In the genomic region with DNA sequence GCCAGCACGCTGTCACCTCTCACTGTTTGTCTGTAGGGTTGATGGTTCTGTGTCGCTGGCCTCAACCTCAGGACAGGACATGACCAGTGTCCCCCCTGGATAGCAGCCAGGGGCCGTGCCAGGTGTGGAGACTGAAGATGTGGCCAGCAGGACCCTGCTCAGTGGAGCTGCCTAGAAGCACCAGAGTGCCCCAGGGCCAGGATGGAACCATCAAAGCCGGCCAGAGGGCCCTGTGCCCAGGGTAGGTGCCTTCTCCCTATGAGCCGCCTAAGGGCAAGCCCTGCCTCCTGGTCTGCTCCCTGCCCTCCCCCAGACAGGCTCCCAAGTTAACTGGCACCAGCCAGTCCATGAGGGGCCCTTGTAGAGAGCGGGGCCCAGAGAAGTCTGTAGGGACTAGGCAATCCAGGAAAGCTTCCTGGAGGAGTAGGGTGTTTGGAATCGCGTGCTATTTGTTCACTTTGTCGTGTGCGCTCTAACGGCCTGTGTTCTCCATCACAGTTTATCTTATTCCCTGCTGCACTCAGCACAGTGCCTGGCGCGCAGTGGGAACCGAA, we compare ENCODE assay signal across 9 cellular contexts. TPM values are rescaled to one million over a fixed set of nuclear protein-coding genes. Genes with fewer than 3 reads are reported as not detected.
A peak's percentile ranks its signal among the peaks of the same experiment; 100 is the strongest.
DNase-seq lines count a peak whose midpoint lies in the region; ATAC-seq and TF ChIP-seq lines count a peak whose summit lies in the region.
"Had no signal": no experiment of that assay in that cellular context is flagged by ENCODE, and none has a peak within 500 bp of the region (broad histone marks: within the 10 kb centered on the region; RNA-seq: fewer than 3 reads in every experiment).

No MANE protein-coding gene starts in this region.

- H3K4me3 ChIP-seq in fibroblast of mammary gland (ENCODE audit: control insufficient read depth, low read depth, low read length) (peak overlapping the region; percentile 27), retinal pigment epithelial cell (ENCODE audit: low read length) (peak overlapping the region; percentile 21)

- ATAC-seq in GM18907 (IDR thresholded peaks at IDR 0.05; ENCODE audit: unreplicated experiment) = peak; percentile 1

- TF ChIP-seq CTCF in RWPE1 (conservative IDR thresholded peaks at IDR 0.05; ENCODE audit: low read depth) = no peak
- no peak for TF ChIP-seq CTCF in fibroblast of mammary gland (conservative IDR thresholded peaks at IDR 0.05; ENCODE audit: control insufficient read depth, insufficient read depth, low read depth, low read length)
- no peak for TF ChIP-seq CTCF in retinal pigment epithelial cell (conservative IDR thresholded peaks at IDR 0.05; ENCODE audit: low read depth, low read length)

- no peak for DNase-seq in RWPE1 (ENCODE audit: low spot score)
- no peak for DNase-seq in fibroblast of mammary gland (ENCODE audit: low read depth)
- DNase-seq in retinal pigment epithelial cell (ENCODE audit: low read depth) = no peak
- no peak for DNase-seq in SW480 (ENCODE audit: low spot score)
- DNase-seq in HT-29 (ENCODE audit: low spot score) = no peak
- DNase-seq in cerebellum (ENCODE audit: low spot score) = no peak
- DNase-seq in DMS153 (lab: John Stamatoyannopoulos, UW) = no peak

- POLR2A ChIA-PET in RWPE1 (lab: Yijun Ruan, JAX; ENCODE audit: low non-redundant PET) = no interaction called here

- peak overlapping the region; percentile 94 for H3K27ac ChIP-seq in RWPE1

- CTCF ChIA-PET in RWPE1 (lab: Yijun Ruan, JAX) = no interaction called here

RNA-seq across cellular contexts. Expression of a gene that starts 0.5 kb away (rescaled TPM):
- 415 and 426 TPM in 2 replicates for total RNA-seq in HT-29 (2014; rRNA removed; shearing (Covaris generic))
- 72.9 TPM for total RNA-seq in cerebellum

RNA-seq across cellular contexts. Expression of a gene that starts 4.3 kb away (rescaled TPM):
- total RNA-seq in HT-29 (2014; rRNA removed; shearing (Covaris generic)) = not detected in 2 replicates
- 0.09 TPM for total RNA-seq in cerebellum

RNA-seq across cellular contexts. Expression of a gene that starts 5.8 kb away (rescaled TPM):
- 4,154 and 4,232 TPM in 2 replicates for total RNA-seq in HT-29 (2014; rRNA removed; shearing (Covaris generic))
- 794 TPM for total RNA-seq in cerebellum

RNA-seq across cellular contexts. Expression of a gene that starts 7.9 kb away (rescaled TPM):
- not detected in 2 replicates for total RNA-seq in HT-29 (2014; rRNA removed; shearing (Covaris generic))
- total RNA-seq in cerebellum = not detected
- total RNA-seq: urinary bladder had no signal

RNA-seq across cellular contexts. Expression of a gene that starts 13.1 kb away (rescaled TPM):
- 134 and 140 TPM in 2 replicates for total RNA-seq in HT-29 (2014; rRNA removed; shearing (Covaris generic))
- total RNA-seq in cerebellum = 10.1 TPM
